In the genomic region with DNA sequence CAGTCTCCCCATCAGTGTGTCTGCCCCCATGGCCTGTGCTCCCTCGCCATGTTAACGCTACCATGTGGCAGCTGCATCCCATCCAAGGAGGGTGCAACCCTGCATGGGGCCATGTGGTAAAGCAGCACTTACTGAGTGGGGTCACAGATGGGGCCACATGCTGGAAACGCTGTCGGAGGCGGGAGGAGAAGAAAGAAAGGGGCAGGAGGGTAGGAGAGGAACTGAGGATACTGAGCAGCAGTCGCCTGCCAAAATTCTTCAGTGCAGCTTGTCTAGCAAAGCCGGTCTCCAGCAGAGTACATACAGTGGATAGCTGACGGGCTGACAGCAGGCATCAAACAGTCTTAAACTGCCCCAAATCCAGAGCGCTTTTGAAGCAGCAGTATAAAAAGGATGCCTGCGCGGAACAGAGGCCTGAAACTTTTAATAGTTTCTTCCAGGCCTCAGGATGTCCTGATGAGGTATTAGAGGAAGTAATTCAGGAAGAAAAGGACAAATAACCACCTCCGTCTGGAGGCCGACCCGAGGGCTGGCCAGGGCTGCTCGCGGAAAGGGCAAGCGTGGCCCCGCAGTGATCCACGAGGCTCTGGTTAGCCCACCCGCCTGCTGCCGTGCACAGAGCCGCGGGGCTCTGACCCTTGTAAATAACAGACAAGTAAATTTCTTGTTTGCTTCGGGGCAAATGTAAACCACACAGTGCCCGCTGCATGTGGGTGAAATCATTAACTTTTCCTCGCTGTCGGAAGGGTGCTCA, we compare ENCODE assay signal across 20 cellular contexts.
DNase-seq lines count a peak whose midpoint lies in the region; ATAC-seq, FAIRE-seq and TF ChIP-seq lines count a peak whose summit lies in the region.
"Had no signal": no experiment of that assay in that cellular context is flagged by ENCODE, and none has a peak within 500 bp of the region (broad histone marks: within the 10 kb centered on the region; RNA-seq: fewer than 3 reads in every experiment).

No MANE protein-coding gene starts in this region.

- peaks cover 3% of the 10 kb centered on the region for H3K9me3 Mint-ChIP-seq in activated T-cell treated with anti-CD3 and anti-CD28 coated beads, Interleukin-2, amount 50 U/mL, for 24 hours
- peaks cover 1 to 6% of the 10 kb centered on the region in 2 donors for H3K9me3 Mint-ChIP-seq in activated T-cell treated with anti-CD3 and anti-CD28 coated beads, Interleukin-2, amount 50 U/mL, for 72 hours
- H3K9me3 Mint-ChIP-seq in stimulated activated effector memory CD8-positive, alpha-beta T cell treated with anti-CD3 and anti-CD28 coated beads, Interleukin-12 subunit alpha, Interleukin-12 subunit beta, amount 100 ng/mL, for 72 hours = no peaks in the 10 kb centered on the region

- no peak for TF ChIP-seq CTCF in RWPE2 (IDR thresholded peaks at IDR 0.05; ENCODE audit: poor library complexity, severe bottlenecking)
- no peak for TF ChIP-seq CTCF in endothelial cell of umbilical vein (IDR thresholded peaks at IDR 0.05; ENCODE audit: extremely low read depth in 1 of 2, insufficient read depth in 1 of 2, low read depth in 1 of 2, low read length in 2 of 2)
- TF ChIP-seq CTCF in omental fat pad (IDR thresholded peaks at IDR 0.05) = no peak

- peak; percentile 79 for FAIRE-seq in endothelial cell of umbilical vein (lab: Jason Lieb, UNC)
- FAIRE-seq: GM19239 had no signal

- no TSS peak for BruUV-seq in endothelial cell of umbilical vein (replicated peaks; lab: Mats Ljungman, UMichigan)

- H3K27ac Mint-ChIP-seq in activated T-cell treated with anti-CD3 and anti-CD28 coated beads, Interleukin-2, amount 50 U/mL, for 24 hours = peak overlapping the region; percentile 40
- H3K27ac Mint-ChIP-seq in activated T-cell treated with anti-CD3 and anti-CD28 coated beads, Interleukin-2, amount 50 U/mL, for 72 hours = no peak overlapping the region
- H3K27ac Mint-ChIP-seq in stimulated activated effector memory CD8-positive, alpha-beta T cell treated with anti-CD3 and anti-CD28 coated beads, Interleukin-12 subunit alpha, Interleukin-12 subunit beta, amount 100 ng/mL, for 72 hours = peak overlapping the region; percentile 65

- no peak for ATAC-seq in activated T-cell treated with anti-CD3 and anti-CD28 coated beads, Interleukin-2, amount 50 U/mL, for 72 hours (replicated peaks in 1 of 2)
- ATAC-seq in RWPE2 (ENCODE audit: low read depth) (no peak), omental fat pad (ENCODE audit: low FRiP score) (no peak), HG03175 (IDR thresholded peaks at IDR 0.05; ENCODE audit: unreplicated experiment) (no peak)
- ATAC-seq in stimulated activated effector memory CD8-positive, alpha-beta T cell treated with anti-CD3 and anti-CD28 coated beads, Interleukin-12 subunit alpha, Interleukin-12 subunit beta, amount 100 ng/mL, for 72 hours = no peak
- ATAC-seq: heart right ventricle, PC-3 had no signal

- no peaks in the 10 kb centered on the region for H3K9me1 ChIP-seq in endothelial cell of umbilical vein (replicated peaks; ENCODE audit: control insufficient read depth, extremely low read depth, insufficient read depth, low read length)

- no peak overlapping the region for H3K9ac ChIP-seq in endothelial cell of umbilical vein (replicated peaks; ENCODE audit: extremely low read depth, insufficient read depth, low read length)

- POLR2A ChIA-PET in endothelial cell of umbilical vein (lab: Charles Lee) = no interaction called here

- H4K20me1 ChIP-seq in endothelial cell of umbilical vein (replicated peaks; ENCODE audit: control insufficient read depth, extremely low read depth, insufficient read depth, low read length) = peaks cover 4% of the 10 kb centered on the region

- H3K27ac ChIP-seq in RWPE2 (ENCODE audit: poor library complexity, severe bottlenecking) (no peak overlapping the region), endothelial cell of umbilical vein (ENCODE audit: insufficient read depth, low read depth, low read length) (no peak overlapping the region)
- H3K27ac ChIP-seq: esophagus squamous epithelium, heart right ventricle, prostate gland, VCaP had no signal

- dilution Hi-C loops in endothelial cell of umbilical vein (cut with MboI; ENCODE audit: extremely low pct_ligation_motif_present, low sequenced_read_pairs) = no loop called here

- no peak overlapping the region for H3K4me3 ChIP-seq in RWPE2 (ENCODE audit: severe bottlenecking)
- no peak overlapping the region for H3K4me3 ChIP-seq in endothelial cell of umbilical vein (replicated peaks in 1 of 3; ENCODE audit: insufficient read depth in 1 of 3, low read depth in 1 of 3, low read length in 3 of 3)
- H3K4me3 ChIP-seq: esophagus squamous epithelium, heart right ventricle, prostate gland had no signal

- H3K4me2 ChIP-seq in endothelial cell of umbilical vein (ENCODE audit: insufficient read depth, low read length) = no peak overlapping the region

- no peak for DNase-seq in activated T-cell treated with anti-CD3 and anti-CD28 coated beads, Interleukin-2, amount 50 U/mL, for 24 hours
- DNase-seq in activated T-cell treated with anti-CD3 and anti-CD28 coated beads, Interleukin-2, amount 50 U/mL, for 72 hours = no peak
- DNase-seq in RWPE2 (ENCODE audit: low spot score) (peak; percentile 56), endothelial cell of umbilical vein (ENCODE audit: low read depth, low spot score) (peak; percentile 41), omental fat pad (ENCODE audit: low spot score) (no peak), MV-4-11 (lab: John Stamatoyannopoulos, UW) (no peak)
- no peak for DNase-seq in stimulated activated effector memory CD8-positive, alpha-beta T cell treated with anti-CD3 and anti-CD28 coated beads, Interleukin-12 subunit alpha, Interleukin-12 subunit beta, amount 100 ng/mL, for 72 hours (ENCODE audit: low spot score in 2 of 2)
- DNase-seq: cortex of kidney; esophagus squamous epithelium; heart right ventricle; kidney glomerular epithelial cell; NCI-H1930; PC-3; stimulated activated CD4-positive, alpha-beta T cell treated with anti-CD3 and anti-CD28 coated beads, Interleukin-12 subunit alpha, Interleukin-12 subunit beta, amount 100 ng/mL, for 4 hours; substantia nigra had no signal

- H3K9me3 ChIP-seq in RWPE2 (ENCODE audit: severe bottlenecking) (no peaks in the 10 kb centered on the region), endothelial cell of umbilical vein (replicated peaks; ENCODE audit: control insufficient read depth, insufficient read depth, low read length) (no peaks in the 10 kb centered on the region)
- H3K9me3 ChIP-seq: Caco-2, esophagus squamous epithelium, prostate gland had no signal

- no peak for TF ChIP-seq POLR2A in endothelial cell of umbilical vein (IDR thresholded peaks at IDR 0.05; ENCODE audit: low read depth, low read length)

- H3K4me1 Mint-ChIP-seq in activated T-cell treated with anti-CD3 and anti-CD28 coated beads, Interleukin-2, amount 50 U/mL, for 24 hours (ENCODE audit: low read depth) = peaks cover 40% of the 10 kb centered on the region
- peaks cover 40% of the 10 kb centered on the region for H3K4me1 Mint-ChIP-seq in activated T-cell treated with anti-CD3 and anti-CD28 coated beads, Interleukin-2, amount 50 U/mL, for 72 hours (ENCODE audit: low read depth)
- peaks cover 42% of the 10 kb centered on the region for H3K4me1 Mint-ChIP-seq in stimulated activated effector memory CD8-positive, alpha-beta T cell treated with anti-CD3 and anti-CD28 coated beads, Interleukin-12 subunit alpha, Interleukin-12 subunit beta, amount 100 ng/mL, for 72 hours

- CTCF ChIA-PET in endothelial cell of umbilical vein (lab: Charles Lee) = interaction anchor here (0.8 to 4.6 kb wide), 5 partner anchors 9 to 353 kb away, joined by 3 to 31 read pairs (median 4); no protein-coding TSS in a partner anchor

- H3K36me3 ChIP-seq in RWPE2 (ENCODE audit: low read depth) = no peaks in the 10 kb centered on the region; the same call in 1 of the 2 replicates
- no peaks in the 10 kb centered on the region for H3K36me3 ChIP-seq in endothelial cell of umbilical vein (ENCODE audit: control insufficient read depth in 2 of 2, extremely low read depth in 1 of 2, insufficient read depth in 2 of 2, low read length in 2 of 2)
- H3K36me3 ChIP-seq: esophagus squamous epithelium, heart right ventricle, prostate gland had no signal

- peaks cover 38% of the 10 kb centered on the region for H3K36me3 Mint-ChIP-seq in activated T-cell treated with anti-CD3 and anti-CD28 coated beads, Interleukin-2, amount 50 U/mL, for 24 hours (ENCODE audit: low read depth)
- H3K36me3 Mint-ChIP-seq in activated T-cell treated with anti-CD3 and anti-CD28 coated beads, Interleukin-2, amount 50 U/mL, for 72 hours (ENCODE audit: insufficient read depth in 2 of 2) = peaks cover 0 to 2% of the 10 kb centered on the region in 2 donors
- peaks cover 23% of the 10 kb centered on the region for H3K36me3 Mint-ChIP-seq in stimulated activated effector memory CD8-positive, alpha-beta T cell treated with anti-CD3 and anti-CD28 coated beads, Interleukin-12 subunit alpha, Interleukin-12 subunit beta, amount 100 ng/mL, for 72 hours

- H3K4me1 ChIP-seq in RWPE2 (ENCODE audit: insufficient read depth, poor library complexity, severe bottlenecking) (no peaks in the 10 kb centered on the region), endothelial cell of umbilical vein (ENCODE audit: control insufficient read depth, extremely low read depth, insufficient read depth, low read length) (no peaks in the 10 kb centered on the region)
- H3K4me1 ChIP-seq: Caco-2, prostate gland had no signal

- H3K79me2 ChIP-seq in endothelial cell of umbilical vein (ENCODE audit: control insufficient read depth, insufficient read depth, low read length) = no peaks in the 10 kb centered on the region

- H3K27me3 ChIP-seq in RWPE2 (ENCODE audit: insufficient read depth, poor library complexity, severe bottlenecking) (no peaks in the 10 kb centered on the region), endothelial cell of umbilical vein (ENCODE audit: control insufficient read depth in 2 of 2, insufficient read depth in 2 of 2, low read length in 2 of 2) (peaks cover 7 to 12% of the 10 kb centered on the region in 2 experiments)
- H3K27me3 ChIP-seq: esophagus squamous epithelium, heart right ventricle had no signal

- no peaks in the 10 kb centered on the region for H3K27me3 Mint-ChIP-seq in activated T-cell treated with anti-CD3 and anti-CD28 coated beads, Interleukin-2, amount 50 U/mL, for 24 hours
- no peaks in the 10 kb centered on the region for H3K27me3 Mint-ChIP-seq in activated T-cell treated with anti-CD3 and anti-CD28 coated beads, Interleukin-2, amount 50 U/mL, for 72 hours (ENCODE audit: low read depth)

- no peak overlapping the region for H2AFZ ChIP-seq in endothelial cell of umbilical vein (ENCODE audit: low read depth, low read length)

- no peak overlapping the region for H3K4me3 Mint-ChIP-seq in activated T-cell treated with anti-CD3 and anti-CD28 coated beads, Interleukin-2, amount 50 U/mL, for 24 hours
- H3K4me3 Mint-ChIP-seq in activated T-cell treated with anti-CD3 and anti-CD28 coated beads, Interleukin-2, amount 50 U/mL, for 72 hours = no peak overlapping the region
- no peak overlapping the region for H3K4me3 Mint-ChIP-seq in stimulated activated effector memory CD8-positive, alpha-beta T cell treated with anti-CD3 and anti-CD28 coated beads, Interleukin-12 subunit alpha, Interleukin-12 subunit beta, amount 100 ng/mL, for 72 hours

- intact Hi-C loops in endothelial cell of umbilical vein (cut with micrococcal nuclease) = loop anchor here (1.0 to 5.0 kb wide), 5 partner anchors 67 to 517 kb away; a partner anchor contains a TSS

TF ChIP-seq in endothelial cell of umbilical vein, 7 proteins besides CTCF, POLR2A, EP300 and RAD21 (continues in another document):
- peak; percentile 65 for TF ChIP-seq POLR2AphosphoS5 (IDR thresholded peaks at IDR 0.05; ENCODE audit: insufficient read depth, low read depth, low read length)

Comparison
In these comparisons a context has a peak if more than half of its experiments do, and no peak if none do; other contexts are left out.
1. DNase-seq: peak in RWPE2 (single experiment) and endothelial cell of umbilical vein (single experiment); none in activated T-cell treated with anti-CD3 and anti-CD28 coated beads, Interleukin-2, amount 50 U/mL, for 24 hours (single experiment), activated T-cell treated with anti-CD3 and anti-CD28 coated beads, Interleukin-2, amount 50 U/mL, for 72 hours (0 of 2), stimulated activated effector memory CD8-positive, alpha-beta T cell treated with anti-CD3 and anti-CD28 coated beads, Interleukin-12 subunit alpha, Interleukin-12 subunit beta, amount 100 ng/mL, for 72 hours (0 of 2), omental fat pad (single experiment) and MV-4-11 (single experiment).